ENCODE assay signal across 14 cellular contexts in genomic region chr6:30619561-30619960, GRCh38. TPM values are rescaled to one million over a fixed set of nuclear protein-coding genes. Genes with fewer than 3 reads are reported as not detected.
DNase-seq lines count a peak whose midpoint lies in the region; ATAC-seq and TF ChIP-seq lines count a peak whose summit lies in the region.
"Had no signal": no experiment of that assay in that cellular context is flagged by ENCODE, and none has a peak within 500 bp of the region (broad histone marks: within the 10 kb centered on the region; RNA-seq: fewer than 3 reads in every experiment).

No MANE protein-coding gene starts in this region.

- H3K27me3 Mint-ChIP-seq in stimulated activated naive CD8-positive, alpha-beta T cell treated with anti-CD3 and anti-CD28 coated beads, Interleukin-15, Interleukin-2, amounts not matched to agents 100 ng/mL and 50 ng/mL, for 24 hours, result peaks cover 3% of the 10 kb centered on the region
- H3K27me3 Mint-ChIP-seq in activated CD8-positive, alpha-beta T cell treated with anti-CD3 and anti-CD28 coated beads for 36 hours, result no peaks in the 10 kb centered on the region
- H3K27me3 Mint-ChIP-seq in memory B cell, result no peaks in the 10 kb centered on the region

- H3K36me3 Mint-ChIP-seq in stimulated activated naive CD8-positive, alpha-beta T cell treated with anti-CD3 and anti-CD28 coated beads, Interleukin-15, Interleukin-2, amounts not matched to agents 100 ng/mL and 50 ng/mL, for 24 hours (ENCODE audit: low read depth), result peaks cover 68% of the 10 kb centered on the region
- H3K36me3 Mint-ChIP-seq in activated CD8-positive, alpha-beta T cell treated with anti-CD3 and anti-CD28 coated beads for 36 hours (ENCODE audit: low read depth), result peaks cover 54% of the 10 kb centered on the region
- peaks cover 35% of the 10 kb centered on the region for H3K36me3 Mint-ChIP-seq in memory B cell

- CTCF ChIA-PET in activated CD8-positive, alpha-beta T cell treated with anti-CD3 and anti-CD28 coated beads for 36 hours (lab: Charles Lee), result interaction anchor here (1.6 to 2.7 kb wide), 2 partner anchors 59 to 111 kb away, joined by 4 to 25 read pairs; no protein-coding TSS in a partner anchor

- intact Hi-C loops in activated CD8-positive, alpha-beta T cell treated with anti-CD3 and anti-CD28 coated beads for 36 hours (cut with micrococcal nuclease), result loop anchor here (5.0 kb wide), 2 partner anchors 63 to 132 kb away; partner anchors contain the start of gene HLA-E

- in situ Hi-C loops in G401 (cut with HindIII; ENCODE audit: low sequenced_read_pairs), result no loop called here

- no peak for ATAC-seq in stimulated activated naive CD8-positive, alpha-beta T cell treated with anti-CD3 and anti-CD28 coated beads, Interleukin-15, Interleukin-2, amounts not matched to agents 100 U/mL and 50 U/mL, for 24 hours
- no peak for ATAC-seq in activated CD8-positive, alpha-beta T cell treated with anti-CD3 and anti-CD28 coated beads for 36 hours
- no peak for ATAC-seq in memory B cell (ENCODE audit: low read depth)

- peak overlapping the region; percentile 96 for H3K4me3 Mint-ChIP-seq in stimulated activated naive CD8-positive, alpha-beta T cell treated with anti-CD3 and anti-CD28 coated beads, Interleukin-15, Interleukin-2, amounts not matched to agents 100 ng/mL and 50 ng/mL, for 24 hours
- peak overlapping the region; percentile 95 for H3K4me3 Mint-ChIP-seq in activated CD8-positive, alpha-beta T cell treated with anti-CD3 and anti-CD28 coated beads for 36 hours
- H3K4me3 Mint-ChIP-seq in memory B cell, result peak overlapping the region; percentile 92

- POLR2A ChIA-PET in activated CD8-positive, alpha-beta T cell treated with anti-CD3 and anti-CD28 coated beads for 36 hours (lab: Charles Lee), result interaction anchor here (0.9 to 2.8 kb wide), 5 partner anchors 9 to 101 kb away, joined by 4 to 27 read pairs (median 11); partner anchors contain the start of gene TUBB

- TF ChIP-seq CTCF in activated CD8-positive, alpha-beta T cell treated with anti-CD3 and anti-CD28 coated beads for 36 hours (IDR thresholded peaks at IDR 0.05), result no peak

- H3K27ac Mint-ChIP-seq in stimulated activated naive CD8-positive, alpha-beta T cell treated with anti-CD3 and anti-CD28 coated beads, Interleukin-15, Interleukin-2, amounts not matched to agents 100 ng/mL and 50 ng/mL, for 24 hours, result peak overlapping the region; percentile 99
- peak overlapping the region; percentile 98 for H3K27ac Mint-ChIP-seq in activated CD8-positive, alpha-beta T cell treated with anti-CD3 and anti-CD28 coated beads for 36 hours
- no peak overlapping the region for H3K27ac Mint-ChIP-seq in memory B cell

- DNase-seq in stimulated activated naive CD8-positive, alpha-beta T cell treated with anti-CD3 and anti-CD28 coated beads, Interleukin-15, Interleukin-2, amounts not matched to agents 100 U/mL and 50 U/mL, for 24 hours, result no peak
- DNase-seq in activated CD8-positive, alpha-beta T cell treated with anti-CD3 and anti-CD28 coated beads for 36 hours, result no peak
- DNase-seq in memory B cell (ENCODE audit: low spot score in 2 of 2), result no peak
- DNase-seq in DMS79 (lab: John Stamatoyannopoulos, UW), result no peak
- no peak for DNase-seq in activated CD4-positive, CD25-positive, alpha-beta regulatory T cell (lab: John Stamatoyannopoulos, UW)
- DNase-seq in G401 (ENCODE audit: low spot score), result no peak
- DNase-seq in SW 1271 (lab: John Stamatoyannopoulos, UW), result no peak
- DNase-seq: activated CD4-positive, CD25-positive, alpha-beta regulatory T cell treated with anti-CD3 and anti-CD28 coated beads, Interleukin-2, amount 50 U/mL, for 72 hours; BE2C; MM.1S; NCI-H2171 treated with DMSO at 0.1 percent for 48 hours; stimulated activated CD4-positive, alpha-beta T cell treated with anti-CD3 and anti-CD28 coated beads, Interleukin-2, amount 100 ng/mL, for 48 hours; stimulated activated naive CD4-positive, alpha-beta T cell treated with Interleukin-2 at 50 U/mL for 16 hours had no signal

- no peaks in the 10 kb centered on the region for H3K9me3 Mint-ChIP-seq in stimulated activated naive CD8-positive, alpha-beta T cell treated with anti-CD3 and anti-CD28 coated beads, Interleukin-15, Interleukin-2, amounts not matched to agents 100 ng/mL and 50 ng/mL, for 24 hours
- H3K9me3 Mint-ChIP-seq in activated CD8-positive, alpha-beta T cell treated with anti-CD3 and anti-CD28 coated beads for 36 hours, result no peaks in the 10 kb centered on the region
- no peaks in the 10 kb centered on the region for H3K9me3 Mint-ChIP-seq in memory B cell

- H3K4me1 Mint-ChIP-seq in stimulated activated naive CD8-positive, alpha-beta T cell treated with anti-CD3 and anti-CD28 coated beads, Interleukin-15, Interleukin-2, amounts not matched to agents 100 ng/mL and 50 ng/mL, for 24 hours (ENCODE audit: low read depth), result peaks cover 34% of the 10 kb centered on the region
- peaks cover 21% of the 10 kb centered on the region for H3K4me1 Mint-ChIP-seq in activated CD8-positive, alpha-beta T cell treated with anti-CD3 and anti-CD28 coated beads for 36 hours (ENCODE audit: low read depth)
- peaks cover 11% of the 10 kb centered on the region for H3K4me1 Mint-ChIP-seq in memory B cell

RNA-seq across cellular contexts. Expression of gene MRPS18B, which starts 1.9 kb away (rescaled TPM):
- total RNA-seq in activated CD8-positive, alpha-beta T cell treated with anti-CD3 and anti-CD28 coated beads for 36 hours, result 100 to 1,000 TPM; 109 to 110 TPM
- total RNA-seq in G401 (2014; rRNA removed; shearing (Covaris generic)), result 38.3 and 47.5 TPM in 2 replicates

RNA-seq across cellular contexts. Expression of gene PPP1R10, which starts 2.5 kb away (rescaled TPM):
- 10 to 100 TPM; 59.0 to 59.8 TPM for total RNA-seq in activated CD8-positive, alpha-beta T cell treated with anti-CD3 and anti-CD28 coated beads for 36 hours
- 6.8 and 14.4 TPM in 2 replicates for total RNA-seq in G401 (2014; rRNA removed; shearing (Covaris generic))

RNA-seq across cellular contexts. Expression of gene ATAT1, which starts 7.1 kb away (rescaled TPM):
- 1 to 10 TPM; 7.5 to 7.8 TPM for total RNA-seq in activated CD8-positive, alpha-beta T cell treated with anti-CD3 and anti-CD28 coated beads for 36 hours
- 0.68 and 1.7 TPM in 2 replicates for total RNA-seq in G401 (2014; rRNA removed; shearing (Covaris generic))

RNA-seq across cellular contexts. Expression of gene C6orf136, which starts 27.4 kb away (rescaled TPM):
- total RNA-seq in activated CD8-positive, alpha-beta T cell treated with anti-CD3 and anti-CD28 coated beads for 36 hours, result 10 to 100 TPM; 34.8 to 40.1 TPM
- 5.3 and 11.7 TPM in 2 replicates for total RNA-seq in G401 (2014; rRNA removed; shearing (Covaris generic))

RNA-seq across cellular contexts. Expression of gene ABCF1, which starts 48.3 kb away (rescaled TPM):
- total RNA-seq in activated CD8-positive, alpha-beta T cell treated with anti-CD3 and anti-CD28 coated beads for 36 hours, result 10 to 100 TPM; 86.9 to 88.0 TPM
- total RNA-seq in G401 (2014; rRNA removed; shearing (Covaris generic)), result 41.9 and 83.7 TPM in 2 replicates
